Comparison of ENCODE assay signal across 9 cellular contexts in genomic region chr4:151012836-151013235, GRCh38. TPM values are rescaled to one million over a fixed set of nuclear protein-coding genes. Genes with fewer than 3 reads are reported as not detected.
DNase-seq lines count a peak whose midpoint lies in the region; ATAC-seq and TF ChIP-seq lines count a peak whose summit lies in the region.
"Had no signal": no experiment of that assay in that cellular context is flagged by ENCODE, and none has a peak within 500 bp of the region (broad histone marks: within the 10 kb centered on the region; RNA-seq: fewer than 3 reads in every experiment).

No MANE protein-coding gene starts in this region.

- TF ChIP-seq CTCF in breast epithelium (IDR thresholded peaks at IDR 0.05) (no peak), nephron progenitor cell (IDR thresholded peaks at IDR 0.05) (no peak), WERI-Rb-1 (IDR thresholded peaks at IDR 0.05; ENCODE audit: low read depth, low read length) (no peak)

- H3K4me3 ChIP-seq in breast epithelium (peak overlapping the region in 2 of 3 donors; percentile 26 to 94), WERI-Rb-1 (ENCODE audit: low read depth, low read length) (no peak overlapping the region)

- H3K9me3 Mint-ChIP-seq in nephron progenitor cell: no peaks in the 10 kb centered on the region

- intact Hi-C loops in breast epithelium (cut with DNase I; ENCODE audit: low total_unique reads): loop anchor here (10.0 kb wide), 1 partner anchor 82 kb away; the partner anchor contains the start of gene RPS3A

- H3K36me3 ChIP-seq in breast epithelium: no peaks in the 10 kb centered on the region
- H3K36me3 ChIP-seq in WERI-Rb-1: peaks cover 32% of the 10 kb centered on the region

- DNase-seq in EL (peak; percentile 6), M059J (ENCODE audit: low read depth) (peak; percentile 57), breast epithelium (ENCODE audit: low spot score in 2 of 2) (no peak), nephron progenitor cell (no peak), WERI-Rb-1 (no peak), NCI-H1694 (lab: John Stamatoyannopoulos, UW) (no peak)
- no peak for DNase-seq in NK-92 treated with Interleukin-12 subunit alpha and Interleukin-12 subunit beta, amount 100 ng/mL, for 24 hours (lab: John Stamatoyannopoulos, UW)
- DNase-seq: GOT3 had no signal

- H3K9me3 ChIP-seq in breast epithelium (no peaks in the 10 kb centered on the region), WERI-Rb-1 (ENCODE audit: severe bottlenecking) (no peaks in the 10 kb centered on the region)

- H3K4me1 ChIP-seq in breast epithelium: peaks cover 0 to 3% of the 10 kb centered on the region in 2 donors

- H3K27ac Mint-ChIP-seq in nephron progenitor cell: no peak overlapping the region

- H3K27me3 Mint-ChIP-seq in nephron progenitor cell (ENCODE audit: low read depth, poor library complexity): peaks cover 9% of the 10 kb centered on the region

- H3K27me3 ChIP-seq in breast epithelium (no peaks in the 10 kb centered on the region), WERI-Rb-1 (ENCODE audit: insufficient read depth, low read depth, severe bottlenecking) (no peaks in the 10 kb centered on the region)

- H3K27ac ChIP-seq in breast epithelium (no peak overlapping the region), WERI-Rb-1 (no peak overlapping the region)

- H3K4me3 Mint-ChIP-seq in nephron progenitor cell: peak overlapping the region; percentile 99

- TF ChIP-seq POLR2A in breast epithelium (IDR thresholded peaks at IDR 0.05): no peak

- ATAC-seq in HG02870 (IDR thresholded peaks at IDR 0.05; ENCODE audit: unreplicated experiment): no peak

- H3K4me1 Mint-ChIP-seq in nephron progenitor cell: peaks cover 24% of the 10 kb centered on the region

- H3K36me3 Mint-ChIP-seq in nephron progenitor cell (ENCODE audit: low read depth): peaks cover 15% of the 10 kb centered on the region

RNA-seq across cellular contexts. Expression of gene LRBA, which starts 2.2 kb away (rescaled TPM):
- 14.0 and 28.9 TPM in 2 replicates for total RNA-seq in M059J (2014; rRNA removed; shearing (Covaris generic))
- total RNA-seq in breast epithelium: 100 to 1,000 TPM in 1 of 3 donors, 10 to 100 TPM in 2; 26.9 to 138 (median 93.7) TPM

Comparison
In these comparisons a context has a peak if more than half of its experiments do, and no peak if none do; other contexts are left out.
1. DNase-seq: peak in EL (single experiment) and M059J (single experiment); none in breast epithelium (0 of 2), nephron progenitor cell (single experiment), NK-92 treated with Interleukin-12 subunit alpha and Interleukin-12 subunit beta, amount 100 ng/mL, for 24 hours (single experiment), WERI-Rb-1 (single experiment) and NCI-H1694 (single experiment).